Comparison of ENCODE assay signal across 12 cellular contexts in the genomic region with DNA sequence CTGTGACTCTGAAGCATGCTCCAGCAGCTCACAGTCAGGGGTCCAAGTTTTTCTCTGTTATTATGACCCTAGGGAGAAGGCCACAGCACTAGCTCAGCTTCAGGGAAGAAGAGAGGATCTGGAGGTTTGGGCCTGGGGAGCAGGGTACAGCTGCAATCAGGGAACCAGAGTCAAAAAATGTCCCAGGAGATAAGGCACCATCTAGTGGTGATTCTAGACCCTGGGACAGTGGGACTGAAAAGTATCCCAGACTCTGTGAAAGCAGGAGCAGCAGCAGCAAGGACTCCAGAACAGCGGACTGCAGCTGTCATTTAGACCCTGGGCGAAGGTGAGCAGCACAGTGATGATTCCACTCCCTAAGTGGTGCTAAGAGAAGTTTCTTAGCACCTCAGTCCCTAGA.
DNase-seq lines count a peak whose midpoint lies in the region; ATAC-seq and TF ChIP-seq lines count a peak whose summit lies in the region.
"Had no signal": no experiment of that assay in that cellular context is flagged by ENCODE, and none has a peak within 500 bp of the region (broad histone marks: within the 10 kb centered on the region; RNA-seq: fewer than 3 reads in every experiment).

No MANE protein-coding gene starts in this region.

- no peak overlapping the region for H3K4me3 ChIP-seq in GM06990 (replicated peaks; ENCODE audit: low read depth, low read length)
- no peak overlapping the region for H3K4me3 ChIP-seq in HL-60 (replicated peaks; ENCODE audit: insufficient read depth, low read length)
- no peak overlapping the region for H3K4me3 ChIP-seq in adrenal gland
- H3K4me3 ChIP-seq in mesendoderm (ENCODE audit: low read length): no peak overlapping the region

- H3K79me2 ChIP-seq in mesendoderm (ENCODE audit: control insufficient read depth, insufficient read depth, low read length): no peaks in the 10 kb centered on the region

- no peaks in the 10 kb centered on the region for H3K79me1 ChIP-seq in mesendoderm (ENCODE audit: low read length)

- no peaks in the 10 kb centered on the region for H3K36me3 ChIP-seq in GM06990 (ENCODE audit: control insufficient read depth, insufficient read depth, low read length)
- H3K36me3 ChIP-seq in adrenal gland (replicated peaks in 1 of 2): no peaks in the 10 kb centered on the region
- H3K36me3 ChIP-seq in mesendoderm (ENCODE audit: control insufficient read depth, insufficient read depth, low read length): no peaks in the 10 kb centered on the region

- H3K23ac ChIP-seq in mesendoderm (ENCODE audit: low read length): no peak overlapping the region

- no peak for DNase-seq in GM06990 (ENCODE audit: extremely low read depth, insufficient read length)
- DNase-seq in HL-60 (ENCODE audit: low read depth in 1 of 2, low spot score in 1 of 2): no peak
- peak in 2 of 7 donors; percentile 7 to 14 for DNase-seq in adrenal gland
- peak; percentile 74 for DNase-seq in mesendoderm
- DNase-seq in NCI-H128 (lab: John Stamatoyannopoulos, UW; ENCODE audit: unreplicated experiment): no peak
- DNase-seq: activated CD8-positive, alpha-beta memory T cell treated with anti-CD3 and anti-CD28 coated beads for 24 hours; anterior cingulate cortex; erythroblast; NCI-H1092 had no signal

- H3K27me3 ChIP-seq in GM06990 (replicated peaks; ENCODE audit: control insufficient read depth, insufficient read depth, low read length): no peaks in the 10 kb centered on the region
- H3K27me3 ChIP-seq in HL-60 (ENCODE audit: insufficient read depth, poor library complexity, severe bottlenecking): no peaks in the 10 kb centered on the region
- H3K27me3 ChIP-seq in adrenal gland: no peaks in the 10 kb centered on the region
- no peaks in the 10 kb centered on the region for H3K27me3 ChIP-seq in mesendoderm (ENCODE audit: insufficient read depth, low read length, poor library complexity)

- H3K4me1 ChIP-seq in adrenal gland (replicated peaks in 1 of 2) (no peaks in the 10 kb centered on the region), mesendoderm (ENCODE audit: control insufficient read depth, low read depth, low read length) (no peaks in the 10 kb centered on the region)

- no peak overlapping the region for H3K9ac ChIP-seq in mesendoderm (ENCODE audit: low read length)

- H3K18ac ChIP-seq in mesendoderm (ENCODE audit: low read length): no peak overlapping the region

- 49 to 70% (median 60%) methylated on average over 2 of the region's 2 CpGs; no CpG with 5 or more reads in 1 of the 4 donors for whole genome bisulfite sequencing in adrenal gland, 4 donors
- WGBS in mesendoderm (ENCODE audit: extremely low coverage, insufficient coverage, low lambda C conversion rate): no CpG with 5 or more reads among the region's 2 CpGs

- intact Hi-C loops in adrenal gland (cut with DNase I): no loop called here

- no peak overlapping the region for H2BK120ac ChIP-seq in mesendoderm (ENCODE audit: low read depth, low read length)

- ATAC-seq in esophagus mucosa (no peak), HG03280 (IDR thresholded peaks at IDR 0.05; ENCODE audit: unreplicated experiment) (no peak), HG03025 (IDR thresholded peaks at IDR 0.05; ENCODE audit: low FRiP score, unreplicated experiment) (no peak)

- no peak overlapping the region for H2AK5ac ChIP-seq in mesendoderm (ENCODE audit: low read length)

- no peak overlapping the region for H2BK5ac ChIP-seq in mesendoderm (ENCODE audit: low read length)

- H4K5ac ChIP-seq in mesendoderm (ENCODE audit: low read length): no peak overlapping the region

- TF ChIP-seq POLR2A in adrenal gland (IDR thresholded peaks at IDR 0.05): no peak

- H3K56ac ChIP-seq in mesendoderm (ENCODE audit: low read length): no peak overlapping the region

- H3K9me3 ChIP-seq in adrenal gland (replicated peaks in 1 of 3): no peaks in the 10 kb centered on the region

- H2BK15ac ChIP-seq in mesendoderm (replicated peaks; ENCODE audit: low read depth): no peak overlapping the region

- H3K4ac ChIP-seq in mesendoderm (ENCODE audit: low read depth, low read length): no peak overlapping the region

- no peak overlapping the region for H3K4me2 ChIP-seq in mesendoderm (ENCODE audit: low read length)

- no peak overlapping the region for H3K27ac ChIP-seq in HL-60 (replicated peaks)
- no peak overlapping the region for H3K27ac ChIP-seq in adrenal gland
- H3K27ac ChIP-seq in mesendoderm (ENCODE audit: low read depth, low read length): no peak overlapping the region

- peak; percentile 31 for TF ChIP-seq CTCF in GM06990 (IDR thresholded peaks at IDR 0.05; ENCODE audit: insufficient read depth, low read length, poor library complexity, severe bottlenecking)
- TF ChIP-seq CTCF in HL-60 (IDR thresholded peaks at IDR 0.05; ENCODE audit: insufficient read depth, low read length): peak; percentile 35
- TF ChIP-seq CTCF in adrenal gland (IDR thresholded peaks at IDR 0.05): peak in 5 of 6 experiments; percentile 14 to 39 (median 19)

- H4K8ac ChIP-seq in mesendoderm (ENCODE audit: low read depth, low read length): no peak overlapping the region
